Comparison of ENCODE assay signal across 8 cellular contexts in genomic region chr14:99191663-99192621, GRCh38.
DNase-seq lines count a peak whose midpoint lies in the region; ATAC-seq and TF ChIP-seq lines count a peak whose summit lies in the region.

No MANE protein-coding gene starts in this region.

- DNase-seq in Caki2 (ENCODE audit: low read depth) (peak; percentile 19), NCI-H2107 treated with DMSO at 0.1 percent for 48 hours (lab: John Stamatoyannopoulos, UW; ENCODE audit: unreplicated experiment) (peak; percentile 73), astrocyte of the spinal cord (ENCODE audit: low read depth, low spot score) (peak; percentile 78), kidney glomerular epithelial cell (lab: John Stamatoyannopoulos, UW) (peak; percentile 27), superior temporal gyrus (ENCODE audit: extremely low spot score) (peak; percentile 72), HuH-7.5 (ENCODE audit: low spot score) (no peak)
- DNase-seq in activated CD4-positive, CD25-positive, alpha-beta regulatory T cell (lab: John Stamatoyannopoulos, UW) = no peak

- no peak for ATAC-seq in HG03097 (IDR thresholded peaks at IDR 0.05; ENCODE audit: low FRiP score, unreplicated experiment)

- in situ Hi-C loops in Caki2 (cut with HindIII; ENCODE audit: low pct_unique_long_range_greater_than_20kb, low sequenced_read_pairs) (no loop called here), astrocyte of the spinal cord (cut with HindIII; ENCODE audit: low sequenced_read_pairs) (no loop called here)

- H3K4me3 ChIP-seq in astrocyte of the spinal cord (ENCODE audit: low read depth, low read length) = peak overlapping the region; percentile 26

- TF ChIP-seq CTCF in astrocyte of the spinal cord (IDR thresholded peaks at IDR 0.05; ENCODE audit: low read depth, low read length) = no peak

Comparison
In these comparisons a context has a peak if more than half of its experiments do, and no peak if none do; other contexts are left out.
1. DNase-seq: peak in Caki2 (single experiment), NCI-H2107 treated with DMSO at 0.1 percent for 48 hours (single experiment), astrocyte of the spinal cord (single experiment), kidney glomerular epithelial cell (single experiment) and superior temporal gyrus (single experiment); none in activated CD4-positive, CD25-positive, alpha-beta regulatory T cell (0 of 4) and HuH-7.5 (single experiment).